17 cellular contexts compared by ENCODE assay signal in genomic region chr20:41181567-41181966, GRCh38. TPM values are rescaled to one million over a fixed set of nuclear protein-coding genes. Genes with fewer than 3 reads are reported as not detected.
A peak's percentile ranks its signal among the peaks of the same experiment; 100 is the strongest.
DNase-seq lines count a peak whose midpoint lies in the region; ATAC-seq and TF ChIP-seq lines count a peak whose summit lies in the region.
"Had no signal": no experiment of that assay in that cellular context is flagged by ENCODE, and none has a peak within 500 bp of the region (broad histone marks: within the 10 kb centered on the region; RNA-seq: fewer than 3 reads in every experiment).

No MANE protein-coding gene starts in this region.

- H3K27ac ChIP-seq in thyroid gland, result peak overlapping the region in 1 of 3 donors; percentile 30

- CTCF ChIA-PET in T-cell (lab: Charles Lee), result interaction anchor here in 1 of 2 donors (0.7 kb wide), 1 partner anchor 49 kb away, joined by 3 read pairs; no protein-coding TSS in a partner anchor

- H3K9me3 ChIP-seq in thyroid gland (no peaks in the 10 kb centered on the region), BE2C (no peaks in the 10 kb centered on the region)
- H3K9me3 ChIP-seq: HAP-1 had no signal

- no peak for TF ChIP-seq CTCF in thyroid gland (IDR thresholded peaks at IDR 0.05)
- TF ChIP-seq CTCF in BE2C (IDR thresholded peaks at IDR 0.05; ENCODE audit: low read depth, low read length), result no peak

- ATAC-seq in Right ventricle myocardium superior (ENCODE audit: poor library complexity), result no peak
- no peak for ATAC-seq in left cardiac atrium
- ATAC-seq in T-cell (replicated peaks in 1 of 4), result no peak
- ATAC-seq: Panc1 had no signal

- no peaks in the 10 kb centered on the region for H3K27me3 ChIP-seq in thyroid gland
- H3K27me3 ChIP-seq in BE2C, result no peaks in the 10 kb centered on the region

- H3K27ac Mint-ChIP-seq in T-cell, result peak overlapping the region; percentile 71 to 74

- DNase-seq in Right ventricle myocardium superior (peak; percentile 27), left cardiac atrium (no peak), T-cell (peak in 1 of 34 experiments; percentile 11), head of caudate nucleus (peak in 23 of 42 donors; percentile 1 to 48 (median 13)), thyroid gland (peak; percentile 41 to 52), AML-193 (lab: John Stamatoyannopoulos, UW) (no peak), SW 1271 (lab: John Stamatoyannopoulos, UW) (no peak), BE2C (no peak)
- DNase-seq: DMS153; foreskin melanocyte; NCI-H1417 treated with DMSO at 0.1 percent for 48 hours; NCI-H2171 treated with DMSO at 0.1 percent for 48 hours; NCI-H82; nephron progenitor cell; stimulated activated CD4-positive, alpha-beta T cell treated with anti-CD3 and anti-CD28 coated beads, Interleukin-15, amount 100 ng/mL, for 24 hours had no signal

- H3K36me3 Mint-ChIP-seq in T-cell, result peaks cover 4% of the 10 kb centered on the region

- WGBS in thyroid gland, 2 donors, result 92 to 94% methylated on average over 2 to 3 of the region's 3 CpGs

- H3K36me3 ChIP-seq in thyroid gland (no peaks in the 10 kb centered on the region), BE2C (peaks cover 9% of the 10 kb centered on the region)

- no peak for TF ChIP-seq POLR2A in thyroid gland (IDR thresholded peaks at IDR 0.05)

- H3K4me1 Mint-ChIP-seq in T-cell, result peaks cover 9 to 13% (median 13%) of the 10 kb centered on the region in 3 donors

- intact Hi-C loops in Right ventricle myocardium superior (cut with DNase I), result no loop called here
- intact Hi-C loops in left cardiac atrium (cut with DNase I), result no loop called here
- intact Hi-C loops in head of caudate nucleus (cut with DNase I), result no loop called here
- intact Hi-C loops in thyroid gland (cut with DNase I), result no loop called here

- H3K27me3 Mint-ChIP-seq in T-cell, result no peaks in the 10 kb centered on the region

- H3K4me3 ChIP-seq in thyroid gland (replicated peaks in 1 of 3) (no peak overlapping the region), BE2C (ENCODE audit: low read depth, low read length) (no peak overlapping the region)
- H3K4me3 ChIP-seq: HAP-1 had no signal

- H3K4me1 ChIP-seq in thyroid gland, result peaks cover 8 to 20% of the 10 kb centered on the region in 2 donors
- H3K4me1 ChIP-seq in BE2C, result peaks cover 20% of the 10 kb centered on the region

- no peaks in the 10 kb centered on the region for H3K9me3 Mint-ChIP-seq in T-cell
- H3K9me3 Mint-ChIP-seq: nephron progenitor cell had no signal

- no peak overlapping the region for H3K4me3 Mint-ChIP-seq in T-cell
- H3K4me3 Mint-ChIP-seq: nephron progenitor cell had no signal

- POLR2A ChIA-PET in T-cell (lab: Charles Lee), result no interaction called here

RNA-seq across cellular contexts. Expression of gene PLCG1, which starts 44.2 kb away (rescaled TPM):
- total RNA-seq in Right ventricle myocardium superior, result 45.0 TPM
- 10 to 100 TPM; 40.0 to 64.8 TPM for total RNA-seq in left cardiac atrium
- total RNA-seq in T-cell, result 100 to 1,000 TPM; 390 to 589 (median 444) TPM
- total RNA-seq in thyroid gland, result 100 to 1,000 TPM; 146 to 252 (median 164) TPM
- polyA plus RNA-seq in BE2C (2012; ENCODE audit: insufficient read depth, insufficient read length, low read depth), result 123 TPM

Comparison
In these comparisons a context has a peak if more than half of its experiments do, and no peak if none do; other contexts are left out.
1. DNase-seq: peak in Right ventricle myocardium superior (single experiment), head of caudate nucleus (23 of 42) and thyroid gland (2 of 2); none in left cardiac atrium (single experiment), AML-193 (0 of 2), SW 1271 (0 of 2) and BE2C (single experiment).